17 cellular contexts compared by ENCODE assay signal in genomic region chr5:176695073-176695472, GRCh38.
"Had no signal": no experiment of that assay in that cellular context is flagged by ENCODE, and none has a peak within 500 bp of the region (broad histone marks: within the 10 kb centered on the region; RNA-seq: fewer than 3 reads in every experiment).

No MANE protein-coding gene starts in this region.

- H3K27ac Mint-ChIP-seq: activated CD4-positive, alpha-beta memory T cell treated with anti-CD3 and anti-CD28 coated beads, Interleukin-2, amount 10 ng/mL, durations not matched to agents 7 days and 5 days; activated CD8-positive, alpha-beta memory T cell treated with anti-CD3 and anti-CD28 coated beads, Interleukin-2, amount 10 ng/mL, durations not matched to agents 7 days and 5 days; activated naive CD8-positive, alpha-beta T cell treated with anti-CD3 and anti-CD28 coated beads for 36 hours; memory B cell; stimulated activated naive CD8-positive, alpha-beta T cell treated with anti-CD3 and anti-CD28 coated beads, Interleukin-15, Interleukin-2, amounts not matched to agents 100 ng/mL and 50 ng/mL, for 24 hours; T-helper 2 cell treated with Interferon-gamma antibody and Interleukin-4, amounts not matched to agents 5 μg/mL and 100 μg/mL, for 36 hours had no signal

- H3K36me3 ChIP-seq: suprapubic skin, transverse colon, vagina had no signal

- H3K4me1 ChIP-seq: foreskin keratinocyte had no signal

- H3K9me3 Mint-ChIP-seq: activated CD4-positive, alpha-beta memory T cell treated with anti-CD3 and anti-CD28 coated beads, Interleukin-2, amount 10 ng/mL, durations not matched to agents 7 days and 5 days; activated naive CD8-positive, alpha-beta T cell treated with anti-CD3 and anti-CD28 coated beads for 36 hours; memory B cell; stimulated activated naive CD8-positive, alpha-beta T cell treated with anti-CD3 and anti-CD28 coated beads, Interleukin-15, Interleukin-2, amounts not matched to agents 100 ng/mL and 50 ng/mL, for 24 hours; T-helper 2 cell treated with Interferon-gamma antibody and Interleukin-4, amounts not matched to agents 5 μg/mL and 100 μg/mL, for 36 hours had no signal

- DNase-seq: activated CD4-positive, alpha-beta memory T cell treated with anti-CD3 and anti-CD28 coated beads, Interleukin-2, amount 10 ng/mL, durations not matched to agents 7 days and 5 days; activated CD4-positive, alpha-beta T cell treated with anti-CD3 and anti-CD28 coated beads for 4 hours; activated CD8-positive, alpha-beta memory T cell treated with anti-CD3 and anti-CD28 coated beads, Interleukin-2, amount 10 ng/mL, durations not matched to agents 7 days and 5 days; activated naive CD4-positive, alpha-beta T cell; activated naive CD8-positive, alpha-beta T cell treated with anti-CD3 and anti-CD28 coated beads for 36 hours; body of pancreas; foreskin keratinocyte; small intestine; stimulated activated CD4-positive, alpha-beta T cell treated with anti-CD3 and anti-CD28 coated beads, Interleukin-15, amount 100 ng/mL, for 24 hours; stimulated activated CD4-positive, alpha-beta T cell treated with anti-CD3 and anti-CD28 coated beads, Interleukin-2, amount 100 ng/mL, for 48 hours; transverse colon had no signal

- H3K4me1 Mint-ChIP-seq: activated CD4-positive, alpha-beta memory T cell treated with anti-CD3 and anti-CD28 coated beads, Interleukin-2, amount 10 ng/mL, durations not matched to agents 7 days and 5 days; activated CD8-positive, alpha-beta memory T cell treated with anti-CD3 and anti-CD28 coated beads, Interleukin-2, amount 10 ng/mL, durations not matched to agents 7 days and 5 days; activated naive CD8-positive, alpha-beta T cell treated with anti-CD3 and anti-CD28 coated beads for 36 hours had no signal

- H3K36me3 Mint-ChIP-seq: activated CD8-positive, alpha-beta memory T cell treated with anti-CD3 and anti-CD28 coated beads, Interleukin-2, amount 10 ng/mL, durations not matched to agents 7 days and 5 days; activated naive CD8-positive, alpha-beta T cell treated with anti-CD3 and anti-CD28 coated beads for 36 hours; memory B cell had no signal

- H3K4me3 Mint-ChIP-seq: activated CD4-positive, alpha-beta memory T cell treated with anti-CD3 and anti-CD28 coated beads, Interleukin-2, amount 10 ng/mL, durations not matched to agents 7 days and 5 days; activated CD8-positive, alpha-beta memory T cell treated with anti-CD3 and anti-CD28 coated beads, Interleukin-2, amount 10 ng/mL, durations not matched to agents 7 days and 5 days; activated naive CD8-positive, alpha-beta T cell treated with anti-CD3 and anti-CD28 coated beads for 36 hours; memory B cell; stimulated activated naive CD8-positive, alpha-beta T cell treated with anti-CD3 and anti-CD28 coated beads, Interleukin-15, Interleukin-2, amounts not matched to agents 100 ng/mL and 50 ng/mL, for 24 hours; T-helper 2 cell treated with Interferon-gamma antibody and Interleukin-4, amounts not matched to agents 5 μg/mL and 100 μg/mL, for 36 hours had no signal

- H3K27me3 ChIP-seq: body of pancreas, vagina had no signal

- ATAC-seq: activated CD8-positive, alpha-beta memory T cell treated with anti-CD3 and anti-CD28 coated beads, Interleukin-2, amount 10 ng/mL, durations not matched to agents 7 days and 5 days; body of pancreas; foreskin keratinocyte had no signal

- H3K9me3 ChIP-seq: body of pancreas, suprapubic skin, transverse colon, vagina had no signal

- H3K4me3 ChIP-seq: body of pancreas, suprapubic skin, transverse colon, vagina had no signal

- H3K27ac ChIP-seq: body of pancreas, epithelial cell of prostate, foreskin keratinocyte, suprapubic skin, transverse colon, vagina had no signal
